ENCODE assay signal across 11 cellular contexts in the genomic region with DNA sequence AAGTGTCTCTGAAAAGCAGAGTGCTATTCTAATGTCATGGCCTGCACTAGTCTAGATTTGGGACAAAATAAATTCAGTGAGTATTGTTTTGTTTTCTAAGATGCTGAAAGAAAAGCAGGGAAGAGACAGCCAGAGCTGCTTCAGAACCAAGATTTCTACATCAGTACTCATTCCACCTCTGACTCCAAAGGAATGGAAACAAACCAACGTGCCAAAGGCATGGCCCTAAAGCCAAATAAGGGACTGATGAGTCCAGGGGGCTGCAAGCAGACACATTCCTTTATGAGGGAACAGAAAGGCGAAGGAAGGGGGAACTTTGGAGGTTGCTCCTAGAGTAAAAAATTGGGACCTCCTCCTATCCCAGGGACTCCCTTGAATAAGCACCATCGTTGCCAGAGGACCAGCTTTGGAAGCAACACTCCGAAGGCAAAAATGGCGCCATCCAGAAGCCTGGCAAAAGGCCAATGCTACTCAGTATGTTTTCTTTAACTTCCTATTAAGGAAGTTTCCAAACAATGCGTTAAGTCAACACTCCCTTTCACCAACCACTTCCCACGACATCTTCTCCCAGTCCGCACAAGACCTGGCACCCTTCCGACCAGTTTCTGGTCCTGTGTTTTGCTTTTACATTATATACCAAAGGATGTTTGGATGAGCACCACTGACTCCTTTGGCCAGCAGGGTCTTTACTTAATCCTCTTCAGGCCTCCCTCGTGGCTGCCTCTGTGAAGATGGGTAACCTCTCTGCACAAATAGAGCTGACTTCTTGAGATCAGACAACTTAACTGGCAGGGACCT. TPM values are rescaled to one million over a fixed set of nuclear protein-coding genes. Genes with fewer than 3 reads are reported as not detected.
A peak's percentile ranks its signal among the peaks of the same experiment; 100 is the strongest.
DNase-seq lines count a peak whose midpoint lies in the region; ATAC-seq and TF ChIP-seq lines count a peak whose summit lies in the region.
"Had no signal": no experiment of that assay in that cellular context is flagged by ENCODE, and none has a peak within 500 bp of the region (broad histone marks: within the 10 kb centered on the region; RNA-seq: fewer than 3 reads in every experiment).

No MANE protein-coding gene starts in this region.

- no peaks in the 10 kb centered on the region for H3K9me3 ChIP-seq in CD4-positive, CD25-positive, alpha-beta regulatory T cell (ENCODE audit: control insufficient read depth in 2 of 2, low read length in 2 of 2)

- peaks cover 11% of the 10 kb centered on the region for H3K36me3 Mint-ChIP-seq in CD4-positive, CD25-positive, alpha-beta regulatory T cell
- H3K36me3 Mint-ChIP-seq in HFFc6 (ENCODE audit: low read depth) (peaks cover 28% of the 10 kb centered on the region), nephron (ENCODE audit: low read depth) (no peaks in the 10 kb centered on the region)
- H3K36me3 Mint-ChIP-seq: activated naive CD4-positive, alpha-beta T cell treated with anti-CD3 and anti-CD28 coated beads, Interleukin-2, amount 50 U/mL, for 24 hours had no signal

- peak overlapping the region; percentile 82 for H3K4me3 ChIP-seq in CD4-positive, CD25-positive, alpha-beta regulatory T cell (ENCODE audit: low read depth, low read length)
- H3K4me3 ChIP-seq in cardiac fibroblast (replicated peaks in 1 of 2; ENCODE audit: low read depth in 2 of 2, low read length in 2 of 2) = no peak overlapping the region
- H3K4me3 ChIP-seq: neural progenitor cell had no signal

- peak overlapping the region; percentile 84 to 97 (median 85) for H3K27ac Mint-ChIP-seq in CD4-positive, CD25-positive, alpha-beta regulatory T cell
- peak overlapping the region; percentile 66 for H3K27ac Mint-ChIP-seq in HFFc6
- H3K27ac Mint-ChIP-seq in nephron = peak overlapping the region in 2 of 3 experiments; percentile 85 to 95
- H3K27ac Mint-ChIP-seq: activated naive CD4-positive, alpha-beta T cell treated with anti-CD3 and anti-CD28 coated beads, Interleukin-2, amount 50 U/mL, for 24 hours; neural progenitor cell had no signal

- peak overlapping the region; percentile 61 for H3K27ac ChIP-seq in CD4-positive, CD25-positive, alpha-beta regulatory T cell (ENCODE audit: insufficient read depth, low read length, poor library complexity, severe bottlenecking)
- H3K27ac ChIP-seq: neural progenitor cell had no signal

- no peaks in the 10 kb centered on the region for H3K27me3 ChIP-seq in CD4-positive, CD25-positive, alpha-beta regulatory T cell (ENCODE audit: control insufficient read depth, insufficient read depth, low read length)
- H3K27me3 ChIP-seq: neural progenitor cell had no signal

- H3K4me1 ChIP-seq in CD4-positive, CD25-positive, alpha-beta regulatory T cell (ENCODE audit: control insufficient read depth, insufficient read depth, low read length, poor library complexity, severe bottlenecking) = peaks cover 100% of the 10 kb centered on the region

- H3K4me1 Mint-ChIP-seq in CD4-positive, CD25-positive, alpha-beta regulatory T cell = peaks cover 35 to 99% (median 75%) of the 10 kb centered on the region in 4 donors
- peaks cover 99% of the 10 kb centered on the region for H3K4me1 Mint-ChIP-seq in HFFc6 (ENCODE audit: low read depth)
- peaks cover 73% of the 10 kb centered on the region for H3K4me1 Mint-ChIP-seq in nephron

- no peaks in the 10 kb centered on the region for H3K27me3 Mint-ChIP-seq in CD4-positive, CD25-positive, alpha-beta regulatory T cell
- 0 out of 2 replicates have a peak, but pooled peaks cover 3% of the 10 kb centered on the region for H3K27me3 Mint-ChIP-seq in HFFc6 (ENCODE audit: insufficient read depth)
- H3K27me3 Mint-ChIP-seq in nephron (ENCODE audit: low read depth) = no peaks in the 10 kb centered on the region
- H3K27me3 Mint-ChIP-seq: activated naive CD4-positive, alpha-beta T cell treated with anti-CD3 and anti-CD28 coated beads, Interleukin-2, amount 50 U/mL, for 24 hours had no signal

- H3K4me3 Mint-ChIP-seq in CD4-positive, CD25-positive, alpha-beta regulatory T cell = peak overlapping the region; percentile 53 to 83 (median 70)
- H3K4me3 Mint-ChIP-seq in HFFc6 (peak overlapping the region; percentile 14; the same call in 1 of the 2 replicates), nephron (no peak overlapping the region)
- H3K4me3 Mint-ChIP-seq: activated naive CD4-positive, alpha-beta T cell treated with anti-CD3 and anti-CD28 coated beads, Interleukin-2, amount 50 U/mL, for 24 hours; neural progenitor cell had no signal

- no peak for TF ChIP-seq CTCF in HFFc6 (IDR thresholded peaks at IDR 0.05)
- no peak for TF ChIP-seq CTCF in cardiac fibroblast (IDR thresholded peaks at IDR 0.05; ENCODE audit: low read depth, low read length)
- TF ChIP-seq CTCF in nephron (IDR thresholded peaks at IDR 0.05; ENCODE audit: unreplicated experiment in 3 of 3) = no peak

- DNase-seq in CD4-positive, CD25-positive, alpha-beta regulatory T cell = no peak
- DNase-seq in HFFc6 (no peak), cardiac fibroblast (ENCODE audit: low read depth in 2 of 2) (peak; percentile 73 to 76), HK-2 (ENCODE audit: unreplicated experiment) (no peak), superior temporal gyrus (ENCODE audit: extremely low spot score) (no peak), NCI-H146 (lab: John Stamatoyannopoulos, UW) (no peak)
- no peak for DNase-seq in NK-92 treated with Interleukin-12 subunit alpha and Interleukin-12 subunit beta, amount 100 ng/mL, for 24 hours (lab: John Stamatoyannopoulos, UW)
- DNase-seq: NCI-H1417 treated with DMSO at 0.1 percent for 48 hours had no signal

- no peaks in the 10 kb centered on the region for H3K9me3 Mint-ChIP-seq in CD4-positive, CD25-positive, alpha-beta regulatory T cell
- H3K9me3 Mint-ChIP-seq in HFFc6 (no peaks in the 10 kb centered on the region), nephron (no peaks in the 10 kb centered on the region)
- H3K9me3 Mint-ChIP-seq: activated naive CD4-positive, alpha-beta T cell treated with anti-CD3 and anti-CD28 coated beads, Interleukin-2, amount 50 U/mL, for 24 hours had no signal

- no peaks in the 10 kb centered on the region for H3K36me3 ChIP-seq in CD4-positive, CD25-positive, alpha-beta regulatory T cell (ENCODE audit: control insufficient read depth, insufficient read depth, low read length)
- H3K36me3 ChIP-seq: neural progenitor cell had no signal

- no peak for ATAC-seq in CD4-positive, CD25-positive, alpha-beta regulatory T cell (ENCODE audit: low read depth in 2 of 2)

RNA-seq across cellular contexts. Expression of a gene that starts 31.6 kb away (rescaled TPM):
- 113 TPM for total RNA-seq in CD4-positive, CD25-positive, alpha-beta regulatory T cell
- 10 to 100 TPM in 1 of 4 donors, 1 to 10 TPM in 3; 5.5 to 10.9 (median 7.5) TPM for polyA plus RNA-seq in CD4-positive, CD25-positive, alpha-beta regulatory T cell
- 100 to 1,000 TPM in 2 of 6 experiments, 10 to 100 TPM in 4; 75.4 to 152 (median 83.2) TPM for total RNA-seq in HFFc6 (2021; fragmentation: NEBNext Ultra II Directional; extraction: Animal tissue kit (Norgen Biotek cat#: 25700))

Comparison
In these comparisons a context has a peak if more than half of its experiments do, and no peak if none do; other contexts are left out.
1. DNase-seq: peak in cardiac fibroblast (2 of 2); none in CD4-positive, CD25-positive, alpha-beta regulatory T cell (0 of 3), HFFc6 (single experiment), HK-2 (single experiment), superior temporal gyrus (single experiment), NCI-H146 (single experiment) and NK-92 treated with Interleukin-12 subunit alpha and Interleukin-12 subunit beta, amount 100 ng/mL, for 24 hours (single experiment).
2. H3K4me3 Mint-ChIP-seq: peak in CD4-positive, CD25-positive, alpha-beta regulatory T cell (4 of 4) and HFFc6 (single experiment); none in nephron (0 of 3).
3. Peak in every context shown above with its lines, with median percentiles within 50 percentile points of each other: H3K27ac Mint-ChIP-seq.